Comparison of ENCODE assay signal across 18 cellular contexts in genomic region chr19:44779150-44779549, GRCh38. TPM values are rescaled to one million over a fixed set of nuclear protein-coding genes. Genes with fewer than 3 reads are reported as not detected.
DNase-seq lines count a peak whose midpoint lies in the region; ATAC-seq and TF ChIP-seq lines count a peak whose summit lies in the region.
"Had no signal": no experiment of that assay in that cellular context is flagged by ENCODE, and none has a peak within 500 bp of the region (broad histone marks: within the 10 kb centered on the region; RNA-seq: fewer than 3 reads in every experiment).

No MANE protein-coding gene starts in this region.

- no peaks in the 10 kb centered on the region for H3K9me2 ChIP-seq in HCT116 (ENCODE audit: insufficient read depth)

- intact Hi-C loops in HCT116 (cut with micrococcal nuclease): loop anchor here (5.0 kb wide), 1 partner anchor 37 kb away; no protein-coding TSS in a partner anchor

- no peaks in the 10 kb centered on the region for H4K20me1 ChIP-seq in HCT116 (ENCODE audit: insufficient read depth)

- H3K27me3 ChIP-seq in HCT116 (ENCODE audit: insufficient read depth, low read length): no peaks in the 10 kb centered on the region
- H3K27me3 ChIP-seq in effector memory CD4-positive, alpha-beta T cell (replicated peaks; ENCODE audit: control insufficient read depth, insufficient read depth, low read length, poor library complexity, severe bottlenecking): no peaks in the 10 kb centered on the region
- H3K27me3 ChIP-seq: SJSA1 had no signal

- no peak for TF ChIP-seq RAD21 in HCT116 (IDR thresholded peaks at IDR 0.05; ENCODE audit: low read depth)

- DNase-seq in HCT116 (ENCODE audit: low read depth, low spot score): no peak
- DNase-seq in RWPE1 (ENCODE audit: low spot score): no peak
- DNase-seq in epithelial cell of esophagus (ENCODE audit: low read depth): no peak
- DNase-seq in progenitor cell of endocrine pancreas (ENCODE audit: low spot score, unreplicated experiment): no peak
- DNase-seq in NCI-H1930 (lab: John Stamatoyannopoulos, UW): no peak
- DNase-seq in NCI-H2107 treated with DMSO at 0.1 percent for 48 hours (lab: John Stamatoyannopoulos, UW; ENCODE audit: unreplicated experiment): no peak
- no peak for DNase-seq in effector memory CD4-positive, alpha-beta T cell
- DNase-seq: COR-L47; DMS53; NCI-H1417 treated with DMSO at 0.1 percent for 48 hours; NCI-H2029; NCI-H2171 treated with DMSO at 0.1 percent for 48 hours; NCI-H446 treated with DMSO at 0.1 percent for 48 hours; NK-92 treated with Interleukin-12 subunit alpha and Interleukin-12 subunit beta, amount 100 ng/mL, for 24 hours had no signal

- peaks cover 2% of the 10 kb centered on the region for H3K36me3 Mint-ChIP-seq in progenitor cell of endocrine pancreas (ENCODE audit: insufficient read depth)

- no peaks in the 10 kb centered on the region for H3K9me3 ChIP-seq in HCT116 (ENCODE audit: control insufficient read depth in 1 of 2, insufficient read depth in 1 of 2, low read depth in 1 of 2, low read length in 2 of 2)
- no peaks in the 10 kb centered on the region for H3K9me3 ChIP-seq in effector memory CD4-positive, alpha-beta T cell (ENCODE audit: control insufficient read depth, low read length)
- H3K9me3 ChIP-seq: HAP-1, SJSA1 had no signal

- no peaks in the 10 kb centered on the region for H3K9me3 Mint-ChIP-seq in progenitor cell of endocrine pancreas (ENCODE audit: low read depth)

- peaks cover 37% of the 10 kb centered on the region for H3K79me2 ChIP-seq in HCT116 (ENCODE audit: insufficient read depth, low read length)

- H3K4me1 ChIP-seq in HCT116 (ENCODE audit: control insufficient read depth in 1 of 2, insufficient read depth in 2 of 2, low read length in 2 of 2): peaks cover 40 to 56% of the 10 kb centered on the region in 2 experiments
- no peaks in the 10 kb centered on the region for H3K4me1 ChIP-seq in effector memory CD4-positive, alpha-beta T cell (ENCODE audit: control insufficient read depth, insufficient read depth, low read length, poor library complexity, severe bottlenecking)
- H3K4me1 ChIP-seq: HAP-1 had no signal

- TSS peak; percentile 37 for BruUV-seq in HCT116 (replicated peaks; lab: Mats Ljungman, UMichigan)

- H3K36me3 ChIP-seq in HCT116 (ENCODE audit: control insufficient read depth in 1 of 2, insufficient read depth in 2 of 2, low read length in 2 of 2): peaks cover 3 to 7% of the 10 kb centered on the region in 2 experiments; a peak in 2 of 4 replicates
- H3K36me3 ChIP-seq in effector memory CD4-positive, alpha-beta T cell (ENCODE audit: control insufficient read depth, insufficient read depth, low read length): no peaks in the 10 kb centered on the region
- H3K36me3 ChIP-seq: HAP-1, SJSA1 had no signal

- H3K4me3 Mint-ChIP-seq in progenitor cell of endocrine pancreas (ENCODE audit: low read depth): peak overlapping the region; percentile 32

- H3K4me2 ChIP-seq in HCT116 (ENCODE audit: low read length): peak overlapping the region; percentile 98

- TF ChIP-seq POLR2A in HCT116 (IDR thresholded peaks at IDR 0.05; ENCODE audit: borderline replicate concordance, extremely low read depth, insufficient read depth, insufficient read length): no peak

- no peak for ATAC-seq in HCT116

- H3K4me3 ChIP-seq in HCT116 (replicated peaks in 1 of 2; ENCODE audit: low read depth in 1 of 2, low read length in 2 of 2): peak overlapping the region; percentile 31 to 96; a peak in 3 of 4 replicates
- H3K4me3 ChIP-seq in epithelial cell of esophagus (ENCODE audit: low read length): peak overlapping the region; percentile 48
- H3K4me3 ChIP-seq in effector memory CD4-positive, alpha-beta T cell (ENCODE audit: insufficient read depth, low read depth, low read length, poor library complexity, severe bottlenecking): no peak overlapping the region
- H3K4me3 ChIP-seq: HAP-1, SJSA1 had no signal

- no peaks in the 10 kb centered on the region for H3K27me3 Mint-ChIP-seq in progenitor cell of endocrine pancreas

- RAD21 ChIA-PET in HCT116 (lab: Charles Lee; ENCODE audit: low non-redundant PET in 1 of 2, low total read pairs in 2 of 2, uncharacterized antibody in 2 of 2, unreplicated experiment in 2 of 2): interaction anchor here in 1 of 2 experiments (0.5 to 2.0 kb wide), 2 partner anchors 55 to 67 kb away, joined by 3 to 5 read pairs; partner anchors contain the start of gene NECTIN2

- peak overlapping the region; percentile 96 for H3K9ac ChIP-seq in HCT116 (ENCODE audit: low read length)

- POLR2A ChIA-PET in HCT116 (lab: Charles Lee): interaction anchor here (0.7 kb wide), 1 partner anchor 17 kb away, joined by 4 read pairs; no protein-coding TSS in a partner anchor
- POLR2A ChIA-PET in RWPE1 (lab: Yijun Ruan, JAX; ENCODE audit: low non-redundant PET): interaction anchor here (0.6 kb wide), 2 partner anchors 21 to 129 kb away, joined by 4 read pairs; no protein-coding TSS in a partner anchor

- TF ChIP-seq CTCF in HCT116 (IDR thresholded peaks at IDR 0.05 in 2 of 3, conservative IDR thresholded peaks at IDR 0.05 in 1 of 3; ENCODE audit: borderline replicate concordance in 1 of 3, insufficient read depth in 1 of 3, low read depth in 2 of 3, low read length in 2 of 3) (no peak), RWPE1 (conservative IDR thresholded peaks at IDR 0.05; ENCODE audit: low read depth) (no peak), epithelial cell of esophagus (IDR thresholded peaks at IDR 0.05; ENCODE audit: insufficient read depth, low read depth, low read length, missing control alignments) (no peak), progenitor cell of endocrine pancreas (IDR thresholded peaks at IDR 0.05; ENCODE audit: unreplicated experiment) (no peak)

- no peak overlapping the region for H3K27ac Mint-ChIP-seq in progenitor cell of endocrine pancreas

- H3K27ac ChIP-seq in HCT116 (ENCODE audit: low read depth, low read length) (peak overlapping the region; percentile 40), RWPE1 (peak overlapping the region; percentile 62)
- H3K27ac ChIP-seq in effector memory CD4-positive, alpha-beta T cell (ENCODE audit: insufficient read depth, low read length, poor library complexity, severe bottlenecking): no peak overlapping the region
- H3K27ac ChIP-seq: HL-60, SJSA1 had no signal

- no peak overlapping the region for H2AFZ ChIP-seq in HCT116 (ENCODE audit: low read depth, low read length, poor library complexity, severe bottlenecking)

- CTCF ChIA-PET in HCT116 (lab: Charles Lee): no interaction called here
- CTCF ChIA-PET in RWPE1 (lab: Yijun Ruan, JAX): no interaction called here

- H3K4me1 Mint-ChIP-seq in progenitor cell of endocrine pancreas (ENCODE audit: low read depth): peaks cover 4% of the 10 kb centered on the region

TF ChIP-seq in HCT116, 20 proteins besides CTCF, POLR2A, EP300 and RAD21:
- TF ChIP-seq TCF7L2 (IDR thresholded peaks at IDR 0.05; ENCODE audit: borderline replicate concordance, extremely low read depth, insufficient read depth, insufficient read length): no peak

RNA-seq across cellular contexts. Expression of gene CBLC, which starts 1.5 kb away (rescaled TPM):
- total RNA-seq in HCT116 (2021; ENCODE audit: unreplicated experiment) (54.3 TPM), progenitor cell of endocrine pancreas (15.4 and 16.2 TPM in 2 replicates)
- polyA plus RNA-seq in HCT116 (2012): 54.5 and 58.3 TPM in 2 replicates
- total RNA-seq: OCI-LY7, SJSA1 had no signal

RNA-seq across cellular contexts. Expression of gene BCAM, which starts 29.8 kb away (rescaled TPM):
- total RNA-seq in HCT116 (2021; ENCODE audit: unreplicated experiment) (78.7 TPM), progenitor cell of endocrine pancreas (197 and 211 TPM in 2 replicates)
- polyA plus RNA-seq in HCT116 (2012): 64.0 and 72.3 TPM in 2 replicates
- total RNA-seq: OCI-LY7 had no signal

RNA-seq across cellular contexts. Expression of gene BCL3, which starts 30.6 kb away (rescaled TPM):
- 37.9 TPM for total RNA-seq in HCT116 (2021; ENCODE audit: unreplicated experiment)
- 33.1 and 43.5 TPM in 2 replicates for polyA plus RNA-seq in HCT116 (2012)
- 2.9 and 3.8 TPM in 2 replicates for total RNA-seq in progenitor cell of endocrine pancreas
